8 cellular contexts compared by ENCODE assay signal in genomic region chr12:132955094-132955932, GRCh38. TPM values are rescaled to one million over a fixed set of nuclear protein-coding genes. Genes with fewer than 3 reads are reported as not detected.
DNase-seq lines count a peak whose midpoint lies in the region; ATAC-seq and TF ChIP-seq lines count a peak whose summit lies in the region.

No MANE protein-coding gene starts in this region.

- H3K9ac ChIP-seq in colonic mucosa (ENCODE audit: low read depth in 2 of 2, low read length in 2 of 2), result peak overlapping the region; percentile 76 to 83

- peaks cover 3% of the 10 kb centered on the region for H3K4me1 ChIP-seq in colonic mucosa

- peak overlapping the region; percentile 64 for H3K4me3 ChIP-seq in colonic mucosa

- H3K27me3 ChIP-seq in colonic mucosa, result no peaks in the 10 kb centered on the region

- H3K4me3 Mint-ChIP-seq in CD14-positive monocyte, result peak overlapping the region; percentile 79 to 92
- peak overlapping the region; percentile 96 for H3K4me3 Mint-ChIP-seq in stimulated activated effector memory CD8-positive, alpha-beta T cell treated with anti-CD3 and anti-CD28 coated beads, Interleukin-12 subunit alpha, Interleukin-12 subunit beta, amount 100 ng/mL, for 72 hours

- peaks cover 31 to 50% (median 36%) of the 10 kb centered on the region in 7 donors for H3K9me3 Mint-ChIP-seq in CD14-positive monocyte
- H3K9me3 Mint-ChIP-seq in stimulated activated effector memory CD8-positive, alpha-beta T cell treated with anti-CD3 and anti-CD28 coated beads, Interleukin-12 subunit alpha, Interleukin-12 subunit beta, amount 100 ng/mL, for 72 hours, result peaks cover 4% of the 10 kb centered on the region

- H3K4me1 Mint-ChIP-seq in CD14-positive monocyte, result peaks cover 19% of the 10 kb centered on the region
- H3K4me1 Mint-ChIP-seq in stimulated activated effector memory CD8-positive, alpha-beta T cell treated with anti-CD3 and anti-CD28 coated beads, Interleukin-12 subunit alpha, Interleukin-12 subunit beta, amount 100 ng/mL, for 72 hours, result peaks cover 36% of the 10 kb centered on the region

- intact Hi-C loops in CD14-positive monocyte (cut with micrococcal nuclease), result loop anchor here in 1 of 2 donors (5.0 kb wide), 1 partner anchor 82 kb away; the partner anchor contains the start of gene ZNF84
- intact Hi-C loops in colonic mucosa (cut with DNase I), result no loop called here

- peak; percentile 20 for ATAC-seq in GM18861 (IDR thresholded peaks at IDR 0.05; ENCODE audit: unreplicated experiment)
- ATAC-seq in HG03159 (IDR thresholded peaks at IDR 0.05; ENCODE audit: unreplicated experiment), result peak; percentile 38
- ATAC-seq in stimulated activated effector memory CD8-positive, alpha-beta T cell treated with anti-CD3 and anti-CD28 coated beads, Interleukin-12 subunit alpha, Interleukin-12 subunit beta, amount 100 ng/mL, for 72 hours, result peak; percentile 69

- H3K9me3 ChIP-seq in colonic mucosa, result no peaks in the 10 kb centered on the region

- peaks cover 0 to 3% (median 0%) of the 10 kb centered on the region in 3 donors for H3K27me3 Mint-ChIP-seq in CD14-positive monocyte (ENCODE audit: low read depth in 3 of 3)

- no peaks in the 10 kb centered on the region for H3K36me3 ChIP-seq in colonic mucosa

- H3K27ac Mint-ChIP-seq in CD14-positive monocyte, result peak overlapping the region in 6 of 7 donors; percentile 14 to 84 (median 32)
- peak overlapping the region; percentile 97 for H3K27ac Mint-ChIP-seq in stimulated activated effector memory CD8-positive, alpha-beta T cell treated with anti-CD3 and anti-CD28 coated beads, Interleukin-12 subunit alpha, Interleukin-12 subunit beta, amount 100 ng/mL, for 72 hours

- H3K27ac ChIP-seq in colonic mucosa, result peak overlapping the region; percentile 83

- no peak for TF ChIP-seq CTCF in CD14-positive monocyte (IDR thresholded peaks at IDR 0.05)
- no peak for TF ChIP-seq CTCF in colonic mucosa (IDR thresholded peaks at IDR 0.05)

- peaks cover 3 to 6% of the 10 kb centered on the region in 2 donors for H3K36me3 Mint-ChIP-seq in CD14-positive monocyte
- peaks cover 25% of the 10 kb centered on the region for H3K36me3 Mint-ChIP-seq in stimulated activated effector memory CD8-positive, alpha-beta T cell treated with anti-CD3 and anti-CD28 coated beads, Interleukin-12 subunit alpha, Interleukin-12 subunit beta, amount 100 ng/mL, for 72 hours

- DNase-seq in CD14-positive monocyte (ENCODE audit: low spot score), result no peak
- peak; percentile 28 for DNase-seq in colonic mucosa
- DNase-seq in left kidney (ENCODE audit: low read depth, low spot score), result peak; percentile 78
- peak in 1 of 2 donors; percentile 6 for DNase-seq in stimulated activated effector memory CD8-positive, alpha-beta T cell treated with anti-CD3 and anti-CD28 coated beads, Interleukin-12 subunit alpha, Interleukin-12 subunit beta, amount 100 ng/mL, for 72 hours (ENCODE audit: low spot score in 2 of 2)
- no peak for DNase-seq in cortex of kidney (lab: John Stamatoyannopoulos, UW)

TF ChIP-seq in PFSK-1, 5 proteins besides CTCF, POLR2A, EP300 and RAD21:
- TF ChIP-seq TAF1 (IDR thresholded peaks at IDR 0.05; ENCODE audit: borderline replicate concordance, insufficient read depth, low read length) (peak; percentile 1; the same call in 1 of the 2 replicates), REST (IDR thresholded peaks at IDR 0.05; ENCODE audit: insufficient read depth in 1 of 2, low read depth in 2 of 2, low read length in 2 of 2) (no peak), SIN3A (IDR thresholded peaks at IDR 0.05; ENCODE audit: borderline replicate concordance, insufficient read depth, low read length) (no peak)

RNA-seq across cellular contexts. Expression of gene ZNF605, which starts 0.8 kb away (rescaled TPM):
- under 1 TPM; 0.32 to 0.80 TPM for polyA plus RNA-seq in CD14-positive monocyte
- polyA plus RNA-seq in PFSK-1 (2012; ENCODE audit: insufficient read length, low read depth), result 4.7 TPM
- total RNA-seq in colonic mucosa, result 1 to 10 TPM; 7.5 to 8.3 TPM

RNA-seq across cellular contexts. Expression of gene ZNF26, which starts 30.9 kb away (rescaled TPM):
- polyA plus RNA-seq in CD14-positive monocyte, result 1 to 10 TPM; 3.3 to 3.8 TPM
- 7.4 TPM for polyA plus RNA-seq in PFSK-1 (2012; ENCODE audit: insufficient read length, low read depth)
- 1 to 10 TPM; 6.7 to 7.2 TPM for total RNA-seq in colonic mucosa

Comparison
In these comparisons a context has a peak if more than half of its experiments do, and no peak if none do; other contexts are left out.
1. DNase-seq: peak in colonic mucosa (single experiment) and left kidney (single experiment); none in CD14-positive monocyte (single experiment) and cortex of kidney (single experiment).
2. Peak in every context shown above with its lines, with median percentiles within 50 percentile points of each other: ATAC-seq.